ENCODE assay signal across 1 cellular context in the genomic region with DNA sequence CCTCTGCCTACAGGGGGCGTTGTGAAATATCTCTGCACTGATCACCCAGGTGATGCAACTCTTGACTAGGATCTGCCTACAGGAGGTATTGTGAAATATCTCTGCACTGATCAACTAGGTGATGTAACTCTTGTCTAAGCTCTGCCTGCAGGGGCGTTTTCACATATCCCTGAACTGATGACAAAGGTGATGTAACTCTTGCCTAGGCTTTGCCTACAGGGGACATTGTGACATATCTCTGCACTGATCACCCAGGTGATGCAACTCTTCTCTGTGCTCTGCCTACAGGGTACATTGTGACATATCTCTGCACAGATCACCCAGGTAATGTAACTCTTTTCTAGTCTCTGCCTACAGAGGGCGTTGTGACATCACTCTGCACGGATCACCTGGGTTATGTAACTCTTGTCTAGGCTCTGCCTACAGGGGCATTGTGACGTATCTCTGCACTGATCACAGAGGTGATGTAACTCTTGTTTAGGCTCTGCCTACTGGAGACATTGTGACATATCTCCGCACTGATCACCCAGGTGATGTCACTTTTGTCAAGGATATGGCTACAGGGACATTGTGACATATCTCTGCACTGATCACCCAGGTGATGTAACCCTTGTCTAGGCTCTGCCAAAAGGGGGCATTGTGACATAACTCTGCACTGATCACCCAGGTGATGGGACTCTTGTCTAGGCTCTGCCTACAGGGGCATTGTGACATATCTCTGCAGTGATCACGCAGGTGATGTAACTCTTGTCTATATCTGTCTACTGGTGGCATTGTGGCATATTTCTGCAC.
A peak's percentile ranks its signal among the peaks of the same experiment; 100 is the strongest.
TF ChIP-seq lines count a peak whose summit lies in the region.
"Not testable (repeated sequence)": the region's sequence is repeated elsewhere in the genome, so short reads cannot be mapped to it uniquely, and the experiment has no call there.

No MANE protein-coding gene starts in this region.

TF ChIP-seq in HepG2, 621 proteins besides CTCF, POLR2A, EP300 and RAD21 (continued from another document and continues in another):
- TF ChIP-seq MIXL1 (CRISPR knock-in tag; IDR thresholded peaks at IDR 0.05) (peak; percentile 92), RCOR2 (CRISPR knock-in tag; IDR thresholded peaks at IDR 0.05) (peak; percentile 66; the same call in 1 of the 2 replicates), ZNF563 (CRISPR knock-in tag; IDR thresholded peaks at IDR 0.05) (0 out of 2 replicates have a peak, but pooled peaks have one; percentile 32), KAT8 (CRISPR knock-in tag; IDR thresholded peaks at IDR 0.05) (peak; percentile 54; the same call in 1 of the 2 replicates), CEBPG (CRISPR knock-in tag; IDR thresholded peaks at IDR 0.05) (peak; percentile 98), GABPB1 (CRISPR knock-in tag; IDR thresholded peaks at IDR 0.05) (peak; percentile 34; the same call in 1 of the 2 replicates), NFIC (IDR thresholded peaks at IDR 0.05; ENCODE audit: low read length) (peak; percentile 44; the same call in 1 of the 2 replicates), NAIF1 (CRISPR knock-in tag; IDR thresholded peaks at IDR 0.05; ENCODE audit: borderline replicate concordance) (peak; percentile 24; the same call in 1 of the 2 replicates), NR2F6 (IDR thresholded peaks at IDR 0.05) (peak; percentile 35), NR2F6 (CRISPR knock-in tag; IDR thresholded peaks at IDR 0.05) (peak; percentile 73), HOMEZ (CRISPR knock-in tag; IDR thresholded peaks at IDR 0.05; ENCODE audit: low read depth) (peak; percentile 75; the same call in 1 of the 2 replicates), ZFY (CRISPR knock-in tag; IDR thresholded peaks at IDR 0.05) (peak; percentile 19; the same call in 1 of the 2 replicates), SMC3 (IDR thresholded peaks at IDR 0.05; ENCODE audit: low read length) (peak; percentile 37; the same call in 1 of the 2 replicates), HMGXB4 (CRISPR knock-in tag; IDR thresholded peaks at IDR 0.05; ENCODE audit: borderline replicate concordance in 1 of 2, low read depth in 1 of 2) (peak; percentile 54 to 76; a peak in 3 of 4 replicates), KDM1A (CRISPR knock-in tag; IDR thresholded peaks at IDR 0.05) (peak; percentile 67; the same call in 1 of the 2 replicates), FOXP1 (CRISPR knock-in tag; IDR thresholded peaks at IDR 0.05) (peak; percentile 83), KDM4B (CRISPR knock-in tag; IDR thresholded peaks at IDR 0.05) (peak; percentile 36; the same call in 1 of the 2 replicates), IKZF5 (CRISPR knock-in tag; IDR thresholded peaks at IDR 0.05) (peak; percentile 78), THRA (CRISPR knock-in tag; IDR thresholded peaks at IDR 0.05; ENCODE audit: borderline replicate concordance) (peak; percentile 59; the same call in 1 of the 2 replicates), MAX (IDR thresholded peaks at IDR 0.05) (peak; percentile 30; the same call in 1 of the 2 replicates), KDM6A (CRISPR knock-in tag; IDR thresholded peaks at IDR 0.05; ENCODE audit: low read depth) (peak; percentile 35; the same call in 1 of the 2 replicates), ZNF24 (IDR thresholded peaks at IDR 0.05) (peak; percentile 22; the same call in 1 of the 2 replicates), SALL1 (CRISPR knock-in tag; IDR thresholded peaks at IDR 0.05) (peak; percentile 83)
- TF ChIP-seq, protein P1, sequence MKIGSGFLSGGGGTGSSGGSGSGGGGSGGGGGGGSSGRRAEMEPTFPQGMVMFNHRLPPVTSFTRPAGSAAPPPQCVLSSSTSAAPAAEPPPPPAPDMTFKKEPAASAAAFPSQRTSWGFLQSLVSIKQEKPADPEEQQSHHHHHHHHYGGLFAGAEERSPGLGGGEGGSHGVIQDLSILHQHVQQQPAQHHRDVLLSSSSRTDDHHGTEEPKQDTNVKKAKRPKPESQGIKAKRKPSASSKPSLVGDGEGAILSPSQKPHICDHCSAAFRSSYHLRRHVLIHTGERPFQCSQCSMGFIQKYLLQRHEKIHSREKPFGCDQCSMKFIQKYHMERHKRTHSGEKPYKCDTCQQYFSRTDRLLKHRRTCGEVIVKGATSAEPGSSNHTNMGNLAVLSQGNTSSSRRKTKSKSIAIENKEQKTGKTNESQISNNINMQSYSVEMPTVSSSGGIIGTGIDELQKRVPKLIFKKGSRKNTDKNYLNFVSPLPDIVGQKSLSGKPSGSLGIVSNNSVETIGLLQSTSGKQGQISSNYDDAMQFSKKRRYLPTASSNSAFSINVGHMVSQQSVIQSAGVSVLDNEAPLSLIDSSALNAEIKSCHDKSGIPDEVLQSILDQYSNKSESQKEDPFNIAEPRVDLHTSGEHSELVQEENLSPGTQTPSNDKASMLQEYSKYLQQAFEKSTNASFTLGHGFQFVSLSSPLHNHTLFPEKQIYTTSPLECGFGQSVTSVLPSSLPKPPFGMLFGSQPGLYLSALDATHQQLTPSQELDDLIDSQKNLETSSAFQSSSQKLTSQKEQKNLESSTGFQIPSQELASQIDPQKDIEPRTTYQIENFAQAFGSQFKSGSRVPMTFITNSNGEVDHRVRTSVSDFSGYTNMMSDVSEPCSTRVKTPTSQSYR (CRISPR knock-in tag; IDR thresholded peaks at IDR 0.05; ENCODE audit: borderline replicate concordance), result peak; percentile 59; the same call in 1 of the 2 replicates
- TF ChIP-seq, protein P2, sequence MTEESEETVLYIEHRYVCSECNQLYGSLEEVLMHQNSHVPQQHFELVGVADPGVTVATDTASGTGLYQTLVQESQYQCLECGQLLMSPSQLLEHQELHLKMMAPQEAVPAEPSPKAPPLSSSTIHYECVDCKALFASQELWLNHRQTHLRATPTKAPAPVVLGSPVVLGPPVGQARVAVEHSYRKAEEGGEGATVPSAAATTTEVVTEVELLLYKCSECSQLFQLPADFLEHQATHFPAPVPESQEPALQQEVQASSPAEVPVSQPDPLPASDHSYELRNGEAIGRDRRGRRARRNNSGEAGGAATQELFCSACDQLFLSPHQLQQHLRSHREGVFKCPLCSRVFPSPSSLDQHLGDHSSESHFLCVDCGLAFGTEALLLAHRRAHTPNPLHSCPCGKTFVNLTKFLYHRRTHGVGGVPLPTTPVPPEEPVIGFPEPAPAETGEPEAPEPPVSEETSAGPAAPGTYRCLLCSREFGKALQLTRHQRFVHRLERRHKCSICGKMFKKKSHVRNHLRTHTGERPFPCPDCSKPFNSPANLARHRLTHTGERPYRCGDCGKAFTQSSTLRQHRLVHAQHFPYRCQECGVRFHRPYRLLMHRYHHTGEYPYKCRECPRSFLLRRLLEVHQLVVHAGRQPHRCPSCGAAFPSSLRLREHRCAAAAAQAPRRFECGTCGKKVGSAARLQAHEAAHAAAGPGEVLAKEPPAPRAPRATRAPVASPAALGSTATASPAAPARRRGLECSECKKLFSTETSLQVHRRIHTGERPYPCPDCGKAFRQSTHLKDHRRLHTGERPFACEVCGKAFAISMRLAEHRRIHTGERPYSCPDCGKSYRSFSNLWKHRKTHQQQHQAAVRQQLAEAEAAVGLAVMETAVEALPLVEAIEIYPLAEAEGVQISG (CRISPR knock-in tag; IDR thresholded peaks at IDR 0.05), result peak; percentile 78
- TF ChIP-seq FOXP1 (IDR thresholded peaks at IDR 0.05), result not testable (repeated sequence)
- TF ChIP-seq, protein P3, sequence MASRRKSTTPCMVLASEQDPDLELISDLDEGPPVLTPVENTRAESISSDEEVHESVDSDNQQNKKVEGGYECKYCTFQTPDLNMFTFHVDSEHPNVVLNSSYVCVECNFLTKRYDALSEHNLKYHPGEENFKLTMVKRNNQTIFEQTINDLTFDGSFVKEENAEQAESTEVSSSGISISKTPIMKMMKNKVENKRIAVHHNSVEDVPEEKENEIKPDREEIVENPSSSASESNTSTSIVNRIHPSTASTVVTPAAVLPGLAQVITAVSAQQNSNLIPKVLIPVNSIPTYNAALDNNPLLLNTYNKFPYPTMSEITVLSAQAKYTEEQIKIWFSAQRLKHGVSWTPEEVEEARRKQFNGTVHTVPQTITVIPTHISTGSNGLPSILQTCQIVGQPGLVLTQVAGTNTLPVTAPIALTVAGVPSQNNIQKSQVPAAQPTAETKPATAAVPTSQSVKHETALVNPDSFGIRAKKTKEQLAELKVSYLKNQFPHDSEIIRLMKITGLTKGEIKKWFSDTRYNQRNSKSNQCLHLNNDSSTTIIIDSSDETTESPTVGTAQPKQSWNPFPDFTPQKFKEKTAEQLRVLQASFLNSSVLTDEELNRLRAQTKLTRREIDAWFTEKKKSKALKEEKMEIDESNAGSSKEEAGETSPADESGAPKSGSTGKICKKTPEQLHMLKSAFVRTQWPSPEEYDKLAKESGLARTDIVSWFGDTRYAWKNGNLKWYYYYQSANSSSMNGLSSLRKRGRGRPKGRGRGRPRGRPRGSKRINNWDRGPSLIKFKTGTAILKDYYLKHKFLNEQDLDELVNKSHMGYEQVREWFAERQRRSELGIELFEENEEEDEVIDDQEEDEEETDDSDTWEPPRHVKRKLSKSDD (CRISPR knock-in tag; IDR thresholded peaks at IDR 0.05; ENCODE audit: low read depth), result peak; percentile 73; the same call in 1 of the 2 replicates
- TF ChIP-seq, protein P4, sequence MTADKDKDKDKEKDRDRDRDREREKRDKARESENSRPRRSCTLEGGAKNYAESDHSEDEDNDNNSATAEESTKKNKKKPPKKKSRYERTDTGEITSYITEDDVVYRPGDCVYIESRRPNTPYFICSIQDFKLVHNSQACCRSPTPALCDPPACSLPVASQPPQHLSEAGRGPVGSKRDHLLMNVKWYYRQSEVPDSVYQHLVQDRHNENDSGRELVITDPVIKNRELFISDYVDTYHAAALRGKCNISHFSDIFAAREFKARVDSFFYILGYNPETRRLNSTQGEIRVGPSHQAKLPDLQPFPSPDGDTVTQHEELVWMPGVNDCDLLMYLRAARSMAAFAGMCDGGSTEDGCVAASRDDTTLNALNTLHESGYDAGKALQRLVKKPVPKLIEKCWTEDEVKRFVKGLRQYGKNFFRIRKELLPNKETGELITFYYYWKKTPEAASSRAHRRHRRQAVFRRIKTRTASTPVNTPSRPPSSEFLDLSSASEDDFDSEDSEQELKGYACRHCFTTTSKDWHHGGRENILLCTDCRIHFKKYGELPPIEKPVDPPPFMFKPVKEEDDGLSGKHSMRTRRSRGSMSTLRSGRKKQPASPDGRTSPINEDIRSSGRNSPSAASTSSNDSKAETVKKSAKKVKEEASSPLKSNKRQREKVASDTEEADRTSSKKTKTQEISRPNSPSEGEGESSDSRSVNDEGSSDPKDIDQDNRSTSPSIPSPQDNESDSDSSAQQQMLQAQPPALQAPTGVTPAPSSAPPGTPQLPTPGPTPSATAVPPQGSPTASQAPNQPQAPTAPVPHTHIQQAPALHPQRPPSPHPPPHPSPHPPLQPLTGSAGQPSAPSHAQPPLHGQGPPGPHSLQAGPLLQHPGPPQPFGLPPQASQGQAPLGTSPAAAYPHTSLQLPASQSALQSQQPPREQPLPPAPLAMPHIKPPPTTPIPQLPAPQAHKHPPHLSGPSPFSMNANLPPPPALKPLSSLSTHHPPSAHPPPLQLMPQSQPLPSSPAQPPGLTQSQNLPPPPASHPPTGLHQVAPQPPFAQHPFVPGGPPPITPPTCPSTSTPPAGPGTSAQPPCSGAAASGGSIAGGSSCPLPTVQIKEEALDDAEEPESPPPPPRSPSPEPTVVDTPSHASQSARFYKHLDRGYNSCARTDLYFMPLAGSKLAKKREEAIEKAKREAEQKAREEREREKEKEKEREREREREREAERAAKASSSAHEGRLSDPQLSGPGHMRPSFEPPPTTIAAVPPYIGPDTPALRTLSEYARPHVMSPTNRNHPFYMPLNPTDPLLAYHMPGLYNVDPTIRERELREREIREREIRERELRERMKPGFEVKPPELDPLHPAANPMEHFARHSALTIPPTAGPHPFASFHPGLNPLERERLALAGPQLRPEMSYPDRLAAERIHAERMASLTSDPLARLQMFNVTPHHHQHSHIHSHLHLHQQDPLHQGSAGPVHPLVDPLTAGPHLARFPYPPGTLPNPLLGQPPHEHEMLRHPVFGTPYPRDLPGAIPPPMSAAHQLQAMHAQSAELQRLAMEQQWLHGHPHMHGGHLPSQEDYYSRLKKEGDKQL (CRISPR knock-in tag; IDR thresholded peaks at IDR 0.05; ENCODE audit: low read depth), result peak; percentile 41; the same call in 1 of the 2 replicates
